ENCODE assay signal across 8 cellular contexts in the genomic region with DNA sequence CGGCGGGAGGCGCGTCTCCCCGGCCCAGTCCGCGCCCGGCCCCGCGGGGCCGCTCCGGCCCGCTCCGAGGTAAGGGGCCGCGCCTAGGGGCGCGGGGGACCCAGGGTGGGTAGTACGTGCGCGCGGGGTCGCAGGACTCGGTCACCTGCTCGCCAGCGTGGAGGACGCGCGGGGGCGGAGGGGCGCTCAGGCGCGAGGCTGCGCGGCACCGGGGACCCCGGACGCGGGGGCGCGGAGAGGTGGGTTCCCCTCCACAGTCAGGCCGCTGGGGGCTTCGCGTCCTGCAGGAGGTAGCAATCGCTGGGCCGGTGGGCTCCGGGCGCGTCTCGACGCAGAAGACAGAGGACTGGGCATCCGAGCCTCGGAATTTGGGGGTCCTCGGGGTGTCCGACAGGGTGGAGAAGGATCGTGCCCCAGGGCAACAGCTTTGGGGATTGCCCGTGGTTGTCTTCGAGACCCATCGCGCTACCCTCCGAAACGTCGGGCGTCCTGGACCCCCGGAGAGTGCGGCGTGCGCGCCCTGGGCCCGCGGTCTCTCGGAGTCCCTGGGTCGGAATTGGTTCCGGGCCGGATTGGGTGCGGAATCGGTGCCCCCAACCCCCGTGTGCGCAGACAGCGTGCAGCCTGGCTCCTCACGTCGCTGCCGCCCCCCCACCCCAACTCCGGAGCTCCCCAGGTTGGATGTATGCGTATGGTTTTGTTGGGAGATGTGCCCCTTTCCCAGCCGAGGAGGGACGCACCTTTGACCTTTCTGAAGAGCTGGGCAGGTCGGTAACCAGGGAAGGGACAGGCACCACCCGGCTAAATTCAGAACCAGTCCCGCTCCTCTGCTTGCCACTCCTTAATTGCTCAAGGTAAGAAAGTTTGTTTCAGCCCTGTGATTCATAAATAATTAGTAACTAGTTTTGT. TPM values are rescaled to one million over a fixed set of nuclear protein-coding genes. Genes with fewer than 3 reads are reported as not detected.
A peak's percentile ranks its signal among the peaks of the same experiment; 100 is the strongest.
DNase-seq lines count a peak whose midpoint lies in the region; ATAC-seq, FAIRE-seq and TF ChIP-seq lines count a peak whose summit lies in the region.

No MANE protein-coding gene starts in this region.

- no peak overlapping the region for H3K27ac Mint-ChIP-seq in HFFc6
- peak overlapping the region; percentile 9 for H3K27ac Mint-ChIP-seq in activated naive CD8-positive, alpha-beta T cell

- peaks cover 1% of the 10 kb centered on the region; the same call in 1 of the 2 replicates for H3K4me1 ChIP-seq in iPS DF 6.9 (ENCODE audit: control insufficient read depth, insufficient read depth, low read length)
- H3K4me1 ChIP-seq in small intestine (ENCODE audit: control insufficient read depth in 2 of 2, insufficient read depth in 1 of 2, low read depth in 1 of 2, low read length in 1 of 2): peaks cover 7 to 9% of the 10 kb centered on the region in 2 donors

- no peaks in the 10 kb centered on the region for H3K36me3 Mint-ChIP-seq in HFFc6 (ENCODE audit: low read depth)
- H3K36me3 Mint-ChIP-seq in activated naive CD8-positive, alpha-beta T cell: no peaks in the 10 kb centered on the region

- no peaks in the 10 kb centered on the region for H3K27me3 Mint-ChIP-seq in HFFc6 (ENCODE audit: insufficient read depth)
- H3K27me3 Mint-ChIP-seq in activated naive CD8-positive, alpha-beta T cell: peaks cover 15% of the 10 kb centered on the region

- no peaks in the 10 kb centered on the region for H3K9me3 ChIP-seq in iPS DF 6.9 (ENCODE audit: control insufficient read depth, insufficient read depth, low read length)
- no peaks in the 10 kb centered on the region for H3K9me3 ChIP-seq in small intestine (ENCODE audit: control insufficient read depth, low read depth)

- H3K27me3 ChIP-seq in iPS DF 6.9 (ENCODE audit: control insufficient read depth, insufficient read depth, low read length) (peaks cover 29% of the 10 kb centered on the region), small intestine (ENCODE audit: control insufficient read depth in 2 of 2, insufficient read depth in 2 of 2, low read length in 2 of 2) (no peaks in the 10 kb centered on the region)

- no peak overlapping the region for H3K27ac ChIP-seq in iPS DF 6.9 (ENCODE audit: low read length)
- peak overlapping the region; percentile 70 to 91 for H3K27ac ChIP-seq in small intestine (ENCODE audit: low read depth in 1 of 2, low read length in 1 of 2)

- no peak for TF ChIP-seq CTCF in HFFc6 (IDR thresholded peaks at IDR 0.05)

- H3K4me1 Mint-ChIP-seq in HFFc6 (ENCODE audit: low read depth): peaks cover 44% of the 10 kb centered on the region
- peaks cover 26% of the 10 kb centered on the region for H3K4me1 Mint-ChIP-seq in activated naive CD8-positive, alpha-beta T cell (ENCODE audit: low read depth)

- no peak for ATAC-seq in GM19351 (IDR thresholded peaks at IDR 0.05; ENCODE audit: unreplicated experiment)
- no peak for ATAC-seq in HG02610 (IDR thresholded peaks at IDR 0.05; ENCODE audit: unreplicated experiment)

- H3K9me3 Mint-ChIP-seq in HFFc6: no peaks in the 10 kb centered on the region
- no peaks in the 10 kb centered on the region for H3K9me3 Mint-ChIP-seq in activated naive CD8-positive, alpha-beta T cell (ENCODE audit: low read depth)

- peak overlapping the region; percentile 78 for H3K4me3 Mint-ChIP-seq in HFFc6
- H3K4me3 Mint-ChIP-seq in activated naive CD8-positive, alpha-beta T cell: peak overlapping the region; percentile 78

- WGBS in iPS DF 6.9 (ENCODE audit: insufficient coverage, insufficient read length): no CpG with 5 or more reads among the region's 90 CpGs
- WGBS in small intestine, 3 donors: 1 to 4% (median 3%) methylated on average over 65 to 90 of the region's 90 CpGs

- DNase-seq in HFFc6: no peak
- DNase-seq in iPS DF 6.9 (ENCODE audit: low read depth, low spot score): no peak
- peak; percentile 84 for DNase-seq in small intestine
- DNase-seq in NCI-H1694 treated with DMSO at 0.1 percent for 48 hours (lab: John Stamatoyannopoulos, UW): no peak
- DNase-seq in NCI-H1436 (lab: John Stamatoyannopoulos, UW): no peak

- FAIRE-seq in small intestine (lab: Jason Lieb, UNC): no peak

- H3K4me3 ChIP-seq in iPS DF 6.9 (ENCODE audit: low read length) (peak overlapping the region; percentile 46; the same call in 1 of the 2 replicates), small intestine (ENCODE audit: low read depth in 1 of 2, low read length in 2 of 2) (peak overlapping the region; percentile 66 to 95)

- H3K36me3 ChIP-seq in iPS DF 6.9 (ENCODE audit: control insufficient read depth, insufficient read depth, low read length) (no peaks in the 10 kb centered on the region), small intestine (ENCODE audit: control insufficient read depth in 2 of 2, insufficient read depth in 2 of 2, low read length in 2 of 2) (no peaks in the 10 kb centered on the region)

RNA-seq across cellular contexts. Expression of a gene that starts 0.7 kb away (rescaled TPM):
- 10 to 100 TPM in 2 of 6 experiments, 1 to 10 TPM in 4; 8.8 to 14.7 (median 9.3) TPM for total RNA-seq in HFFc6 (2021; fragmentation: NEBNext Ultra II Directional; extraction: Animal tissue kit (Norgen Biotek cat#: 25700))
- polyA plus RNA-seq in small intestine: 10 to 100 TPM; 25.2 to 34.2 (median 27.3) TPM
